Comparison of ENCODE assay signal across 16 cellular contexts in genomic region chr20:38081575-38081974, GRCh38. TPM values are rescaled to one million over a fixed set of nuclear protein-coding genes. Genes with fewer than 3 reads are reported as not detected.
A peak's percentile ranks its signal among the peaks of the same experiment; 100 is the strongest.
DNase-seq lines count a peak whose midpoint lies in the region; ATAC-seq, FAIRE-seq and TF ChIP-seq lines count a peak whose summit lies in the region.
"Had no signal": no experiment of that assay in that cellular context is flagged by ENCODE, and none has a peak within 500 bp of the region (broad histone marks: within the 10 kb centered on the region; RNA-seq: fewer than 3 reads in every experiment).

No MANE protein-coding gene starts in this region.

- FAIRE-seq in K562 (lab: Jason Lieb, UNC): no peak
- FAIRE-seq: A549, H54 had no signal

- no TSS peak for BruUV-seq in K562 (replicated peaks; lab: Mats Ljungman, UMichigan)

- no peak overlapping the region for H3K9ac ChIP-seq in K562 (ENCODE audit: insufficient read depth in 1 of 2, low read depth in 2 of 2, low read length in 2 of 2)

- no peak for TF ChIP-seq POLR2A in K562 (conservative IDR thresholded peaks at IDR 0.05)
- no peak for TF ChIP-seq POLR2A in body of pancreas (IDR thresholded peaks at IDR 0.05)

- peaks cover 53% of the 10 kb centered on the region for H3K36me3 Mint-ChIP-seq in osteocyte (ENCODE audit: unreplicated experiment)

- no peak for TF ChIP-seq EP300 in K562 (IDR thresholded peaks at IDR 0.05; ENCODE audit: low read length)

- no peaks in the 10 kb centered on the region for H3K27me3 Mint-ChIP-seq in osteocyte (ENCODE audit: unreplicated experiment)

- H3K79me2 ChIP-seq in K562 (ENCODE audit: control insufficient read depth, insufficient read depth, low read length): peaks cover 28% of the 10 kb centered on the region

- no peak for TF ChIP-seq RAD21 in K562 (CRISPR knock-in tag; conservative IDR thresholded peaks at IDR 0.05 in 1 of 2, IDR thresholded peaks at IDR 0.05 in 1 of 2)

- H3K9me1 ChIP-seq in K562 (ENCODE audit: control insufficient read depth, insufficient read depth, low read length): no peaks in the 10 kb centered on the region

- H3K9me3 Mint-ChIP-seq in osteocyte (ENCODE audit: unreplicated experiment): no peaks in the 10 kb centered on the region

- peaks cover 7% of the 10 kb centered on the region for H4K20me1 ChIP-seq in K562 (replicated peaks; ENCODE audit: control insufficient read depth, insufficient read depth, low read length)

- H3K27me3 ChIP-seq in left ventricle myocardium inferior (ENCODE audit: low read depth) (no peaks in the 10 kb centered on the region), heart right ventricle (no peaks in the 10 kb centered on the region), K562 (ENCODE audit: control insufficient read depth in 2 of 2, insufficient read depth in 2 of 2, low read length in 2 of 2) (no peaks in the 10 kb centered on the region), body of pancreas (no peaks in the 10 kb centered on the region)
- H3K27me3 ChIP-seq: Peyer's patch had no signal

- DNase-seq in left ventricle myocardium inferior (no peak), heart right ventricle (no peak), K562 (ENCODE audit: extremely low read depth in 1 of 4, low spot score in 3 of 4) (no peak), osteocyte (ENCODE audit: extremely low spot score, unreplicated experiment) (no peak), body of pancreas (no peak)
- DNase-seq: DMS53, NCI-H1436, NCI-H2029 treated with DMSO at 0.1 percent for 48 hours, NCI-H510A, NCI-H82, Peyer's patch had no signal

- TF ChIP-seq CTCF in left ventricle myocardium inferior (IDR thresholded peaks at IDR 0.05; ENCODE audit: borderline replicate concordance) (no peak), heart right ventricle (IDR thresholded peaks at IDR 0.05) (no peak), K562 (IDR thresholded peaks at IDR 0.05 in 2 of 3, conservative IDR thresholded peaks at IDR 0.05 in 1 of 3; ENCODE audit: insufficient read depth in 2 of 3, low read depth in 1 of 3, low read length in 3 of 3) (no peak), osteocyte (IDR thresholded peaks at IDR 0.05) (no peak), body of pancreas (IDR thresholded peaks at IDR 0.05) (no peak)

- intact Hi-C loops in left ventricle myocardium inferior (cut with micrococcal nuclease): no loop called here
- intact Hi-C loops in heart right ventricle (cut with DNase I): no loop called here
- intact Hi-C loops in K562 (cut with micrococcal nuclease): no loop called here
- intact Hi-C loops in body of pancreas (cut with DNase I): no loop called here

- no peak for ATAC-seq in heart right ventricle
- no peak for ATAC-seq in K562
- ATAC-seq in HG02763 (IDR thresholded peaks at IDR 0.05; ENCODE audit: unreplicated experiment): no peak
- ATAC-seq in HG03469 (IDR thresholded peaks at IDR 0.05; ENCODE audit: unreplicated experiment): no peak
- no peak for ATAC-seq in body of pancreas
- ATAC-seq: A549 had no signal

- 51 to 72% methylated on average over 3 of the region's 3 CpGs for WGBS in heart right ventricle, 2 donors
- WGBS in K562 (ENCODE audit: insufficient coverage, low coverage, missing lambda C conversion rate): 69% methylated on average over 3 of the region's 3 CpGs
- 72 to 100% methylated on average over 3 of the region's 3 CpGs for WGBS in body of pancreas, 2 donors

- peak overlapping the region; percentile 86 for H3K27ac ChIP-seq in left ventricle myocardium inferior (replicated peaks)
- peak overlapping the region in 1 of 10 donors; percentile 22 for H3K27ac ChIP-seq in heart right ventricle
- H3K27ac ChIP-seq in K562 (ENCODE audit: extremely low read depth, low read depth, low read length): no peak overlapping the region
- H3K27ac ChIP-seq in body of pancreas: no peak overlapping the region
- H3K27ac ChIP-seq: A549, Peyer's patch had no signal

- H3K9me3 ChIP-seq in left ventricle myocardium inferior (replicated peaks): no peaks in the 10 kb centered on the region
- H3K9me3 ChIP-seq in heart right ventricle: peaks cover 0 to 4% (median 0%) of the 10 kb centered on the region in 11 donors
- H3K9me3 ChIP-seq in K562 (replicated peaks; ENCODE audit: control insufficient read depth, insufficient read depth, low read depth, low read length): no peaks in the 10 kb centered on the region
- no peaks in the 10 kb centered on the region for H3K9me3 ChIP-seq in body of pancreas
- H3K9me3 ChIP-seq: Peyer's patch had no signal

- H3K4me3 Mint-ChIP-seq in osteocyte (ENCODE audit: unreplicated experiment): no peak overlapping the region
- H3K4me3 Mint-ChIP-seq: CD14-positive monocyte had no signal

- CTCF ChIA-PET in K562 (lab: Yijun Ruan, JAX; ENCODE audit: low intra/inter-chr PET ratio): no interaction called here

- POLR2A ChIA-PET in K562 (lab: Yijun Ruan, JAX): no interaction called here

- H3K4me1 Mint-ChIP-seq in osteocyte (ENCODE audit: unreplicated experiment): peaks cover 36% of the 10 kb centered on the region
- H3K4me1 Mint-ChIP-seq: CD14-positive monocyte had no signal

- no peak overlapping the region for H3K4me2 ChIP-seq in K562 (ENCODE audit: insufficient read depth, low read length)
- H3K4me2 ChIP-seq: A549 had no signal

- no peak overlapping the region for H2AFZ ChIP-seq in K562 (ENCODE audit: low read depth, low read length)

- H3K4me3 ChIP-seq in left ventricle myocardium inferior (no peak overlapping the region), heart right ventricle (no peak overlapping the region), K562 (no peak overlapping the region), body of pancreas (no peak overlapping the region)
- H3K4me3 ChIP-seq: A549, Peyer's patch had no signal

- in situ Hi-C loops in K562 (cut with MboI): no loop called here

- H3K36me3 ChIP-seq in left ventricle myocardium inferior (peaks cover 37% of the 10 kb centered on the region), heart right ventricle (peaks cover 0 to 86% (median 8%) of the 10 kb centered on the region in 9 donors), K562 (ENCODE audit: control insufficient read depth, insufficient read depth, low read length) (peaks cover 55% of the 10 kb centered on the region), body of pancreas (replicated peaks in 1 of 2; ENCODE audit: insufficient read depth in 1 of 2, low read depth in 2 of 2) (peaks cover 0 to 8% of the 10 kb centered on the region in 2 donors)

- peak overlapping the region; percentile 8 for H3K27ac Mint-ChIP-seq in osteocyte (ENCODE audit: unreplicated experiment)

- H3K4me1 ChIP-seq in left ventricle myocardium inferior: peaks cover 52% of the 10 kb centered on the region
- H3K4me1 ChIP-seq in heart right ventricle: peaks cover 3 to 62% (median 25%) of the 10 kb centered on the region in 9 donors
- H3K4me1 ChIP-seq in K562 (replicated peaks in 1 of 2; ENCODE audit: control insufficient read depth in 2 of 2, insufficient read depth in 2 of 2, low read length in 2 of 2): peaks cover 14 to 24% of the 10 kb centered on the region in 2 experiments
- H3K4me1 ChIP-seq in body of pancreas: peaks cover 4% of the 10 kb centered on the region
- H3K4me1 ChIP-seq: Peyer's patch had no signal

RNA-seq across cellular contexts. Expression of gene RPRD1B, which starts 48.0 kb away (rescaled TPM):
- total RNA-seq in left ventricle myocardium inferior (58.9 TPM), heart right ventricle (10 to 100 TPM; 40.6 to 78.1 (median 48.8) TPM), K562 (2014; rRNA removed) (24.4 and 28.0 TPM in 2 replicates), K562 (2014; rRNA removed; fragmentation: Illumina TruSeq; extraction: Trizol) (21.8 and 24.4 TPM in 2 replicates), K562 (2015; rRNA removed; fragmentation: Illumina TruSeq; extraction: Trizol) (23.0 and 24.2 TPM in 2 replicates), K562 (2021) (34.8 and 36.9 TPM in 2 replicates), osteocyte (26.9 and 28.5 TPM in 2 replicates), body of pancreas (10 to 100 TPM in 1 of 2 donors, 1 to 10 TPM in 1; 8.8 to 12.5 TPM)
- polyA plus RNA-seq in heart right ventricle (10 to 100 TPM; 10.4 to 14.5 TPM), K562 (2011; rRNA removed) (29.5 and 39.2 TPM in 2 replicates), K562 (2014; fragmentation: Illumina TruSeq; extraction: Trizol) (30.5 and 43.0 TPM in 2 replicates), K562 (2014; fragmentation: Nextera tagmentation; extraction: Ambion mirVana) (1 to 10 TPM; 5.5 to 8.2 TPM), K562 (2014; rRNA removed) (30.4 and 35.4 TPM in 2 replicates)
- total RNA-seq in K562 (2011; cell fraction: chromatin; rRNA removed; ENCODE audit: low replicate concordance): 55.4 and 146 TPM in 2 replicates
- total RNA-seq in K562 (2011; cell fraction: nucleolus; rRNA removed): 28.3 and 40.1 TPM in 2 replicates
- 75.1 and 120 TPM in 2 replicates for total RNA-seq in K562 (2011; cell fraction: nucleoplasm; rRNA removed)
- 21.4 and 25.5 TPM in 2 replicates for polyA plus RNA-seq in K562 (2011; cell fraction: cytosol; rRNA removed)
- 27.3 and 36.1 TPM in 2 replicates for polyA plus RNA-seq in K562 (2011; cell fraction: nucleus; rRNA removed)
- polyA plus RNA-seq in K562 (2012): 18.9 and 19.1 TPM in 2 replicates
- 39.0 and 39.6 TPM in 2 replicates for polyA minus RNA-seq in K562 (2011; rRNA and poly(A)+ RNA removed)
- 26.3 and 34.9 TPM in 2 replicates for polyA minus RNA-seq in K562 (2011; cell fraction: cytosol; rRNA and poly(A)+ RNA removed)
- 40.5 and 59.6 TPM in 2 replicates for polyA minus RNA-seq in K562 (2011; cell fraction: nucleus; rRNA and poly(A)+ RNA removed)

RNA-seq across cellular contexts. Expression of gene TTI1, which starts 48.3 kb away (rescaled TPM):
- total RNA-seq in left ventricle myocardium inferior (12.1 TPM), heart right ventricle (10 to 100 TPM in 8 of 10 donors, 1 to 10 TPM in 2; 9.1 to 14.8 (median 11.3) TPM), K562 (2014; rRNA removed) (27.5 and 35.0 TPM in 2 replicates), K562 (2014; rRNA removed; fragmentation: Illumina TruSeq; extraction: Trizol) (47.8 and 48.8 TPM in 2 replicates), K562 (2015; rRNA removed; fragmentation: Illumina TruSeq; extraction: Trizol) (38.1 and 39.4 TPM in 2 replicates), K562 (2021) (44.5 and 45.8 TPM in 2 replicates), osteocyte (16.2 and 17.9 TPM in 2 replicates), body of pancreas (10 to 100 TPM; 12.2 to 14.0 TPM)
- polyA plus RNA-seq in heart right ventricle (10 to 100 TPM in 1 of 2 donors, 1 to 10 TPM in 1; 8.3 to 10.4 TPM), K562 (2011; rRNA removed) (47.2 and 55.1 TPM in 2 replicates), K562 (2014; fragmentation: Illumina TruSeq; extraction: Trizol) (43.1 and 47.5 TPM in 2 replicates), K562 (2014; fragmentation: Nextera tagmentation; extraction: Ambion mirVana) (10 to 100 TPM in 1 of 2 experiments, 1 to 10 TPM in 1; 9.8 to 23.5 TPM), K562 (2014; rRNA removed) (29.4 and 33.7 TPM in 2 replicates)
- total RNA-seq in K562 (2011; cell fraction: chromatin; rRNA removed; ENCODE audit: low replicate concordance): 58.0 and 101 TPM in 2 replicates
- total RNA-seq in K562 (2011; cell fraction: nucleolus; rRNA removed): 38.5 and 41.2 TPM in 2 replicates
- 56.0 and 65.7 TPM in 2 replicates for total RNA-seq in K562 (2011; cell fraction: nucleoplasm; rRNA removed)
- 35.5 and 44.3 TPM in 2 replicates for polyA plus RNA-seq in K562 (2011; cell fraction: cytosol; rRNA removed)
- 34.9 and 43.0 TPM in 2 replicates for polyA plus RNA-seq in K562 (2011; cell fraction: nucleus; rRNA removed)
- polyA plus RNA-seq in K562 (2012): 31.4 and 37.6 TPM in 2 replicates
- 95.8 and 118 TPM in 2 replicates for polyA minus RNA-seq in K562 (2011; rRNA and poly(A)+ RNA removed)
- polyA minus RNA-seq in K562 (2011; cell fraction: cytosol; rRNA and poly(A)+ RNA removed): 32.4 and 42.9 TPM in 2 replicates
- 49.7 and 83.2 TPM in 2 replicates for polyA minus RNA-seq in K562 (2011; cell fraction: nucleus; rRNA and poly(A)+ RNA removed)
